ENCODE assay signal across 13 cellular contexts in genomic region chr2:86039178-86039962, GRCh38.
DNase-seq lines count a peak whose midpoint lies in the region; ATAC-seq and TF ChIP-seq lines count a peak whose summit lies in the region.
"Had no signal": no experiment of that assay in that cellular context is flagged by ENCODE, and none has a peak within 500 bp of the region (broad histone marks: within the 10 kb centered on the region; RNA-seq: fewer than 3 reads in every experiment).

No MANE protein-coding gene starts in this region.

- H4K20me1 ChIP-seq in DOHH2 (ENCODE audit: control insufficient read depth, insufficient read depth, low read depth, low read length) (no peaks in the 10 kb centered on the region), OCI-LY1 (ENCODE audit: insufficient read depth, low read length) (no peaks in the 10 kb centered on the region)

- TF ChIP-seq CTCF in DOHH2 (IDR thresholded peaks at IDR 0.05; ENCODE audit: low read depth, low read length, poor library complexity, severe bottlenecking) = no peak
- TF ChIP-seq CTCF in OCI-LY1 (IDR thresholded peaks at IDR 0.05; ENCODE audit: low read length) = no peak

- H3K27me3 ChIP-seq in DOHH2 (ENCODE audit: control insufficient read depth, low read length) (no peaks in the 10 kb centered on the region), OCI-LY1 (ENCODE audit: insufficient read depth, low read length) (no peaks in the 10 kb centered on the region)

- peak overlapping the region; percentile 76; the same call in 1 of the 2 replicates for H3K9ac ChIP-seq in OCI-LY1 (ENCODE audit: low read length)

- H3K9me3 ChIP-seq in DOHH2 (ENCODE audit: control insufficient read depth, insufficient read depth, low read length) = no peaks in the 10 kb centered on the region
- H3K9me3 ChIP-seq in OCI-LY1 (ENCODE audit: low read length) = no peaks in the 10 kb centered on the region

- H3K9me2 ChIP-seq in DOHH2 (replicated peaks; ENCODE audit: control insufficient read depth, low read length) (no peaks in the 10 kb centered on the region), OCI-LY1 (ENCODE audit: low read depth, low read length) (no peaks in the 10 kb centered on the region)

- H3K27ac ChIP-seq in DOHH2 (ENCODE audit: low read depth, low read length) (peak overlapping the region; percentile 97; the same call in 1 of the 2 replicates), OCI-LY1 (ENCODE audit: low read depth, low read length, poor library complexity, severe bottlenecking) (peak overlapping the region; percentile 100)

- no peak overlapping the region for H3K4me3 Mint-ChIP-seq in dendritic cell treated with granulocyte-macrophage colony-stimulating factor and Interleukin-4, amounts not matched to agents 40 ng/mL and 50 ng/mL, for 4 days

- H3K4me2 ChIP-seq in DOHH2 (ENCODE audit: low read length) (no peak overlapping the region), OCI-LY1 (ENCODE audit: low read length) (peak overlapping the region; percentile 66; the same call in 1 of the 2 replicates)

- peak; percentile 34 for DNase-seq in sciatic nerve (ENCODE audit: low spot score)
- DNase-seq in NCI-H1694 treated with DMSO at 0.1 percent for 48 hours (lab: John Stamatoyannopoulos, UW) = no peak
- DNase-seq in activated CD8-positive, alpha-beta memory T cell treated with anti-CD3 and anti-CD28 coated beads, Interleukin-2, amount 50 U/mL, for 4 hours = no peak
- DNase-seq: activated gamma-delta T cell, DMS153, NCI-H82, T1000 had no signal

- peaks cover 58% of the 10 kb centered on the region for H3K4me1 Mint-ChIP-seq in dendritic cell treated with granulocyte-macrophage colony-stimulating factor and Interleukin-4, amounts not matched to agents 40 ng/mL and 50 ng/mL, for 4 days (ENCODE audit: low read depth)

- H3K36me3 Mint-ChIP-seq in dendritic cell treated with granulocyte-macrophage colony-stimulating factor and Interleukin-4, amounts not matched to agents 40 ng/mL and 50 ng/mL, for 4 days (ENCODE audit: low read depth) = peaks cover 78% of the 10 kb centered on the region

- peaks cover 94% of the 10 kb centered on the region for H3K36me3 ChIP-seq in DOHH2 (ENCODE audit: control insufficient read depth, low read length)
- H3K36me3 ChIP-seq in OCI-LY1 (ENCODE audit: insufficient read depth, low read length) = peaks cover 72% of the 10 kb centered on the region

- no peak for ATAC-seq in sciatic nerve
- ATAC-seq in HG03378 (IDR thresholded peaks at IDR 0.05; ENCODE audit: unreplicated experiment) = no peak
- ATAC-seq: left colon had no signal

- no peaks in the 10 kb centered on the region for H3K27me3 Mint-ChIP-seq in dendritic cell treated with granulocyte-macrophage colony-stimulating factor and Interleukin-4, amounts not matched to agents 40 ng/mL and 50 ng/mL, for 4 days
- H3K27me3 Mint-ChIP-seq: progenitor cell of endocrine pancreas had no signal

- H3K79me2 ChIP-seq in DOHH2 (ENCODE audit: control insufficient read depth, low read length) (peaks cover 9% of the 10 kb centered on the region), OCI-LY1 (ENCODE audit: insufficient read depth, low read length) (no peaks in the 10 kb centered on the region)

- no peaks in the 10 kb centered on the region for H3K9me3 Mint-ChIP-seq in dendritic cell treated with granulocyte-macrophage colony-stimulating factor and Interleukin-4, amounts not matched to agents 40 ng/mL and 50 ng/mL, for 4 days

- no peak overlapping the region for H2AFZ ChIP-seq in OCI-LY1 (ENCODE audit: low read length)

- peak overlapping the region; percentile 94 for H3K27ac Mint-ChIP-seq in dendritic cell treated with granulocyte-macrophage colony-stimulating factor and Interleukin-4, amounts not matched to agents 40 ng/mL and 50 ng/mL, for 4 days
- H3K27ac Mint-ChIP-seq: progenitor cell of endocrine pancreas had no signal

- H3K4me1 ChIP-seq in DOHH2 (ENCODE audit: control insufficient read depth, low read length) (peaks cover 54% of the 10 kb centered on the region), OCI-LY1 (ENCODE audit: insufficient read depth, low read length, severe bottlenecking) (peaks cover 75% of the 10 kb centered on the region)

- H3K4me3 ChIP-seq in DOHH2 (ENCODE audit: low read length) (no peak overlapping the region), OCI-LY1 (ENCODE audit: low read depth, low read length, poor library complexity, severe bottlenecking) (no peak overlapping the region)

- intact Hi-C loops in dendritic cell treated with granulocyte-macrophage colony-stimulating factor and Interleukin-4, amounts not matched to agents 40 ng/mL and 50 ng/mL, for 4 days (cut with micrococcal nuclease) = loop anchor here (2.0 to 5.0 kb wide), 2 partner anchors 41 to 152 kb away; partner anchors contain the start of gene ST3GAL5
- intact Hi-C loops in sciatic nerve (cut with DNase I) = no loop called here

- peaks cover 25% of the 10 kb centered on the region for H3F3A ChIP-seq in DOHH2 (ENCODE audit: control insufficient read depth, insufficient read depth)
- 0 out of 2 replicates have a peak, but pooled peaks cover 7% of the 10 kb centered on the region for H3F3A ChIP-seq in OCI-LY1 (ENCODE audit: insufficient read depth, low read length)
